ENCODE assay signal across 14 cellular contexts in the genomic region with DNA sequence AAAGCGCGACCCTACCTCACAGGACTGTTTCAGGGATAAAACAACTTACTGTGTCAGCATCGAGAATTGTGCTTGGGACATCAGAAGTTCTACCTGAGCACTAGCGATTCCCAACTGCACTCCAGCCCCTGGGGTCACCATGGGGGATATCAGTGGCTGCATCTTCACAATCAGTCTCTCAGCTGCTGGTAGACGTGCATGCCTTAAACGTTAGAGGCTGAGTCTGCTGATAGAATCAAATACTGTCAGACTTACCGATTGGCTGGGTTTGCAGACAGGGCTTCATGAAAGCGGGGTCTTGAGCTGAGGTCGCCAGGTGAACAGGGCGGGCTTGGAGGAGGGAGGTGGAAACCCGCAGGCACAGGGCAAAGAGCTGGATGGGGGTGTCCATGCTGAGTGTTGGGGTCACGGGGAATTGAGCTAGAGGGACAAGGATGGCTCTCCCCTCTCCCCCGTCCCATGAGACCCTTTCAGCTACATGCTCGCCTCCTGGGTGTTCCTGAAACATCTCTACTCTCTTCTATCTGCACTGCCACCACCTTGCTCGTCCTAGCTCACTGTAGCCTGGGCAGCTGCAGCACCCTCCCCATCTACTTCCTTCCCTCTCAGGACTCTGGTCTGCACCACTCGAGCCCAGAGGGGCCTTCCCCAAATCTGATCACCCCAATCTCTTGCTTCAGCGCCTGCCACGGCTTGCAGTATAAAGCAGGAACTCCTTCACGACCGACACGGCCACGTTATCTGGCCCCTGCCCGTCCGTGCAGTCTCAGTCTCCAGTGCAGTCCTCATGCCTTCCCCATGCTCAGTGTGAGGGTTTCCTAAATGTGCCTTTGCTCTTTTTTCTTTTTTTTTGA. TPM values are rescaled to one million over a fixed set of nuclear protein-coding genes. Genes with fewer than 3 reads are reported as not detected.
"Had no signal": no experiment of that assay in that cellular context is flagged by ENCODE, and none has a peak within 500 bp of the region (broad histone marks: within the 10 kb centered on the region; RNA-seq: fewer than 3 reads in every experiment).

No MANE protein-coding gene starts in this region.

- H3K27ac Mint-ChIP-seq: activated naive CD8-positive, alpha-beta T cell treated with anti-CD3 and anti-CD28 coated beads, Interleukin-2, amount 10 ng/mL, durations not matched to agents 7 days and 5 days; activated T-helper 1 cell treated with anti-CD3 and anti-CD28 coated beads, Interleukin-12 subunit alpha, Interleukin-12 subunit beta, Interleukin-2, Interleukin-4 antibody, amounts not matched to agents 30 ng/mL and 10 ng/mL and 1 ng/mL, durations not matched to agents 14 hours and 24 hours and 36 hours; dendritic cell treated with granulocyte-macrophage colony-stimulating factor and Interleukin-4, amounts not matched to agents 40 ng/mL and 50 ng/mL, for 4 days; T-helper 2 cell treated with Interferon-gamma antibody and Interleukin-4, amounts not matched to agents 5 μg/mL and 100 μg/mL, for 36 hours had no signal

- H3K4me3 Mint-ChIP-seq: activated naive CD8-positive, alpha-beta T cell treated with anti-CD3 and anti-CD28 coated beads, Interleukin-2, amount 10 ng/mL, durations not matched to agents 7 days and 5 days; activated T-helper 1 cell treated with anti-CD3 and anti-CD28 coated beads, Interleukin-12 subunit alpha, Interleukin-12 subunit beta, Interleukin-2, Interleukin-4 antibody, amounts not matched to agents 30 ng/mL and 10 ng/mL and 1 ng/mL, durations not matched to agents 14 hours and 24 hours and 36 hours; dendritic cell treated with granulocyte-macrophage colony-stimulating factor and Interleukin-4, amounts not matched to agents 40 ng/mL and 50 ng/mL, for 4 days; T-helper 2 cell treated with Interferon-gamma antibody and Interleukin-4, amounts not matched to agents 5 μg/mL and 100 μg/mL, for 36 hours had no signal

- H3K9me3 Mint-ChIP-seq: activated naive CD8-positive, alpha-beta T cell treated with anti-CD3 and anti-CD28 coated beads, Interleukin-2, amount 10 ng/mL, durations not matched to agents 7 days and 5 days; activated T-helper 1 cell treated with anti-CD3 and anti-CD28 coated beads, Interleukin-12 subunit alpha, Interleukin-12 subunit beta, Interleukin-2, Interleukin-4 antibody, amounts not matched to agents 30 ng/mL and 10 ng/mL and 1 ng/mL, durations not matched to agents 14 hours and 24 hours and 36 hours; T-helper 2 cell treated with Interferon-gamma antibody and Interleukin-4, amounts not matched to agents 5 μg/mL and 100 μg/mL, for 36 hours had no signal

- H3K27me3 Mint-ChIP-seq: activated naive CD8-positive, alpha-beta T cell treated with anti-CD3 and anti-CD28 coated beads, Interleukin-2, amount 10 ng/mL, durations not matched to agents 7 days and 5 days; dendritic cell treated with granulocyte-macrophage colony-stimulating factor and Interleukin-4, amounts not matched to agents 40 ng/mL and 50 ng/mL, for 4 days had no signal

- DNase-seq: activated CD4-positive, CD25-positive, alpha-beta regulatory T cell treated with anti-CD3 and anti-CD28 coated beads, Interleukin-2, amount 50 U/mL, for 72 hours; activated naive CD8-positive, alpha-beta T cell treated with anti-CD3 and anti-CD28 coated beads, Interleukin-2, amount 10 ng/mL, durations not matched to agents 7 days and 5 days; cerebellar nuclear complex; effector memory CD4-positive, alpha-beta T cell; foreskin melanocyte; kidney glomerular epithelial cell; midbrain; retina; stimulated activated CD4-positive, alpha-beta T cell treated with anti-CD3 and anti-CD28 coated beads, Interleukin-4, amount 100 ng/mL, for 24 hours; stomach; testis had no signal

- H3K36me3 Mint-ChIP-seq: activated naive CD8-positive, alpha-beta T cell treated with anti-CD3 and anti-CD28 coated beads, Interleukin-2, amount 10 ng/mL, durations not matched to agents 7 days and 5 days had no signal

RNA-seq across cellular contexts. Expression of a gene that starts 43.5 kb away (rescaled TPM):
- total RNA-seq: activated T-helper 1 cell treated with anti-CD3 and anti-CD28 coated beads, Interleukin-12 subunit alpha, Interleukin-12 subunit beta, Interleukin-2, Interleukin-4 antibody, amounts not matched to agents 30 ng/mL and 10 ng/mL and 1 ng/mL, durations not matched to agents 14 hours and 24 hours and 36 hours had no signal
